In the genomic region with DNA sequence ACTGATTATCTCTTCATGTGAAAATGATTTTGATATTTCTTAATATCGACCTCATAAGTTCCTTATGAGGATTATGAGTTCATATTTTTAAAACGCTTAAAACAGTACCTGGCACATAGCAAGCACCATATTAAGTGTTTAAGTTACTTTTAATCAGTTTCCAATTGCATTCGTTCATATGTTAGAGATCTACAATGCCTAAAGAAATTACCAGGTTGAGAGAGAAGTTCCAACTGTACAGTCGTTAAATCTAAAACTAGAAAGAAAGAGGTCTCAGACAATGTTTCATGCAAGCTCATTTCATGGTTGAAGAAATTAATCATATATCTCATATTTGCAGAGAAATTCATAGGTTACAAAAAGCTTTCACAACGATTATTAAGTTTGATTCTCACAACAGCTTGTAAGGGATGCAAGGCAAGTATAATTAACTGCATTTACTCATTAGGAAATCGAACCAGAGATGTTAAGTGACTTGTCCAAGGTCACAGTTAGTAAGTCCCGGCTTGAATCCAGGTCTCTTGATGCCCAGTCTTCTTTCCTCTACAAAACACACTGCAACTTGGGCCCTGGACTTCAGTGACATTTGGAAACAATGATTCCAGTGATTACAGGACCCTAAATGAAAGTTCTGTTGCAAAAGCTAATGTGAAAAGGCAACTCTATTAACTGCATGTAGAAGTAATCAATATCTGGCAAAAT, we compare ENCODE assay signal across 8 cellular contexts. TPM values are rescaled to one million over a fixed set of nuclear protein-coding genes. Genes with fewer than 3 reads are reported as not detected.
DNase-seq lines count a peak whose midpoint lies in the region; ATAC-seq and TF ChIP-seq lines count a peak whose summit lies in the region.

No MANE protein-coding gene starts in this region.

- no peaks in the 10 kb centered on the region for H3K36me3 Mint-ChIP-seq in naive B cell

- TF ChIP-seq POLR2A in breast epithelium (IDR thresholded peaks at IDR 0.05): no peak

- H3K36me3 ChIP-seq in HUES48 (ENCODE audit: control insufficient read depth, insufficient read depth, low read length): no peaks in the 10 kb centered on the region
- no peaks in the 10 kb centered on the region for H3K36me3 ChIP-seq in breast epithelium

- H3K27me3 Mint-ChIP-seq in naive B cell: peaks cover 0 to 3% (median 0%) of the 10 kb centered on the region in 3 donors

- TF ChIP-seq CTCF in AG09309 (IDR thresholded peaks at IDR 0.05; ENCODE audit: control insufficient read depth, insufficient read depth, low read depth, low read length, missing control alignments) (no peak), breast epithelium (IDR thresholded peaks at IDR 0.05) (no peak), GM10266 (IDR thresholded peaks at IDR 0.05; ENCODE audit: control insufficient read depth, insufficient read depth, low read depth, missing control alignments) (no peak)

- H3K4me3 ChIP-seq in AG09309 (ENCODE audit: control insufficient read depth, low read depth, low read length) (peak overlapping the region; percentile 78; the same call in 1 of the 2 replicates), HUES48 (ENCODE audit: low read depth, low read length) (peak overlapping the region; percentile 64), breast epithelium (peak overlapping the region; percentile 75 to 95 (median 81))

- no peak overlapping the region for H3K9ac ChIP-seq in HUES48 (ENCODE audit: low read depth, low read length)

- H3K4me1 Mint-ChIP-seq in naive B cell: peaks cover 34 to 43% (median 42%) of the 10 kb centered on the region in 3 donors

- ATAC-seq in naive B cell (ENCODE audit: low read depth in 2 of 2) (no peak), HG03196 (IDR thresholded peaks at IDR 0.05; ENCODE audit: unreplicated experiment) (no peak)

- H3K4me1 ChIP-seq in HUES48 (ENCODE audit: control insufficient read depth, insufficient read depth, low read length) (peaks cover 29% of the 10 kb centered on the region), breast epithelium (no peaks in the 10 kb centered on the region)

- H3K27ac ChIP-seq in HUES48 (ENCODE audit: low read depth, low read length) (no peak overlapping the region), breast epithelium (no peak overlapping the region)

- H3K27me3 ChIP-seq in HUES48 (ENCODE audit: control insufficient read depth, insufficient read depth, low read length): peaks cover 43% of the 10 kb centered on the region
- no peaks in the 10 kb centered on the region for H3K27me3 ChIP-seq in breast epithelium

- peak overlapping the region; percentile 76 to 99 (median 94) for H3K4me3 Mint-ChIP-seq in naive B cell

- no peaks in the 10 kb centered on the region for H3K9me3 Mint-ChIP-seq in naive B cell

- H3K27ac Mint-ChIP-seq in naive B cell: peak overlapping the region in 3 of 6 donors; percentile 88 to 97 (median 96)

- intact Hi-C loops in breast epithelium (cut with DNase I; ENCODE audit: low total_unique reads): no loop called here

- DNase-seq in AG09309 (ENCODE audit: low read depth) (no peak), breast epithelium (ENCODE audit: low spot score in 2 of 2) (no peak), naive B cell (no peak), GM10266 (ENCODE audit: extremely low spot score) (no peak), NCI-H1417 treated with DMSO at 0.1 percent for 48 hours (lab: John Stamatoyannopoulos, UW) (no peak)
- no peak for DNase-seq in stimulated activated CD4-positive, alpha-beta T cell treated with anti-CD3 and anti-CD28 coated beads, Interleukin-2, amount 100 ng/mL, for 24 hours

- no peaks in the 10 kb centered on the region for H3K9me3 ChIP-seq in HUES48 (ENCODE audit: control insufficient read depth, insufficient read depth, low read length)
- no peaks in the 10 kb centered on the region for H3K9me3 ChIP-seq in breast epithelium

RNA-seq across cellular contexts. Expression of gene MYO5A, which starts 1.3 kb away (rescaled TPM):
- total RNA-seq in breast epithelium: 10 to 100 TPM; 34.1 to 77.4 (median 34.4) TPM
- polyA plus RNA-seq in naive B cell (ENCODE audit: low read depth in 6 of 6): 10 to 100 TPM in 2 of 6 donors, 1 to 10 TPM in 4; 3.8 to 15.0 (median 9.3) TPM

RNA-seq across cellular contexts. Expression of gene ARPP19, which starts 41.5 kb away (rescaled TPM):
- 100 to 1,000 TPM; 111 to 158 (median 151) TPM for total RNA-seq in breast epithelium
- polyA plus RNA-seq in naive B cell (ENCODE audit: low read depth in 6 of 6): 10 to 100 TPM; 48.6 to 73.3 (median 54.2) TPM
